ENCODE assay signal across 1 cellular context in genomic region chr2:218798767-218799504, GRCh38.
TF ChIP-seq lines count a peak whose summit lies in the region.

No MANE protein-coding gene starts in this region.

TF ChIP-seq in H1, 55 proteins besides CTCF, POLR2A, EP300 and RAD21:
- TF ChIP-seq HDAC6 (IDR thresholded peaks at IDR 0.05; ENCODE audit: low read depth, low read length) = no peak
- peak; percentile 36 for TF ChIP-seq ASH2L (IDR thresholded peaks at IDR 0.05; ENCODE audit: low read length)
TF ChIP-seq in H1: peak in this region for 1.
